ENCODE assay signal across 10 cellular contexts in the genomic region with DNA sequence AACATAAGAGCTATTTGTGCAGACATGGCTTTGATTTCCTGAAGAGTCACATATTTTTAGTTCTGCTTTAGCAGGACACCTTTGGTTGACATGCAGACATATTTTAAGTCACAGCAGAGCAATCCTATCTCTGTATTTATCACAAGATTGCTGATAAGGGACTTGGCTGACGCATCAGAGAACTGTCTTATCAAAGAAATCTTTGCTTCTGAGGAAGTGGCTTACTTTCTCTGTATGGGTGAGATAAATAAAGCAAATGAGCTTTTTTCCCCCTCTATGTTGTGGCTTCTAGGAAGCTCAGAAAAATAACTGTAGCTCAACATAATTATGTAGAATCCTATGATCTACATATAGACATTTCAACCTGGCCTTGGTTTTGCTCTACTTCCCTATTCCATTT. TPM values are rescaled to one million over a fixed set of nuclear protein-coding genes. Genes with fewer than 3 reads are reported as not detected.
A peak's percentile ranks its signal among the peaks of the same experiment; 100 is the strongest.
DNase-seq lines count a peak whose midpoint lies in the region; ATAC-seq, FAIRE-seq and TF ChIP-seq lines count a peak whose summit lies in the region.
"Not testable (repeated sequence)": the region's sequence is repeated elsewhere in the genome, so short reads cannot be mapped to it uniquely, and the experiment has no call there.
"Had no signal": no experiment of that assay in that cellular context is flagged by ENCODE, and none has a peak within 500 bp of the region (broad histone marks: within the 10 kb centered on the region; RNA-seq: fewer than 3 reads in every experiment).

No MANE protein-coding gene starts in this region.

- H3K9me3 Mint-ChIP-seq in CD4-positive, CD25-positive, alpha-beta regulatory T cell; activated T-cell treated with anti-CD3 and anti-CD28 coated beads, Interleukin-2, amount 50 U/mL, for 4 hours; astrocyte (ENCODE audit: unreplicated experiment); natural killer cell: not testable (repeated sequence)

- H3K36me3 ChIP-seq in CD4-positive, CD25-positive, alpha-beta regulatory T cell (ENCODE audit: control insufficient read depth, insufficient read depth, low read length); astrocyte (ENCODE audit: insufficient read depth, low read length); H1 (ENCODE audit: control insufficient read depth in 2 of 4, insufficient read depth in 4 of 4, low read length in 3 of 4): not testable (repeated sequence)

- intact Hi-C loops in natural killer cell (cut with micrococcal nuclease) = loop anchor here (5.0 to 10.0 kb wide), 3 partner anchors 65 to 828 kb away; a partner anchor contains a TSS

- not testable (repeated sequence) for H3K4ac ChIP-seq in H1 (replicated peaks; ENCODE audit: insufficient read length, low read depth, low read length)

- not testable (repeated sequence) for H2BK12ac ChIP-seq in H1 (ENCODE audit: low read depth, low read length)

- peak overlapping the region; percentile 79 for H3K27ac ChIP-seq in CD4-positive, CD25-positive, alpha-beta regulatory T cell (ENCODE audit: insufficient read depth, low read length, poor library complexity, severe bottlenecking)
- peak overlapping the region; percentile 96 for H3K27ac ChIP-seq in VCaP
- not testable (repeated sequence) for H3K27ac ChIP-seq in astrocyte (ENCODE audit: low read depth, low read length); H1 (ENCODE audit: low read depth, low read length)

- H2AFZ ChIP-seq in astrocyte (ENCODE audit: low read depth, low read length); H1 (ENCODE audit: low read length): not testable (repeated sequence)

- H3K27ac Mint-ChIP-seq in CD4-positive, CD25-positive, alpha-beta regulatory T cell; astrocyte (ENCODE audit: unreplicated experiment); natural killer cell: not testable (repeated sequence)

- no CpG with 5 or more reads among the region's 1 CpG for WGBS in H1 (ENCODE audit: extremely low coverage in 1 of 2, insufficient coverage in 1 of 2, insufficient read length in 1 of 2, insufficient replicate concordance in 2 of 2, low coverage in 1 of 2, low lambda C conversion rate in 2 of 2, missing lambda C conversion rate in 1 of 2), 2 experiments

- not testable (repeated sequence) for H2BK15ac ChIP-seq in H1 (ENCODE audit: low read length)

- not testable (repeated sequence) for H2BK5ac ChIP-seq in H1 (ENCODE audit: low read depth, low read length)

- not testable (repeated sequence) for H3K4me2 ChIP-seq in astrocyte (ENCODE audit: low read length); H1 (ENCODE audit: insufficient read depth in 1 of 2, low read depth in 2 of 2, low read length in 2 of 2)

- TF ChIP-seq CTCF in VCaP (conservative IDR thresholded peaks at IDR 0.05); astrocyte (IDR thresholded peaks at IDR 0.05; ENCODE audit: insufficient read depth, low read depth, low read length); H1 (IDR thresholded peaks at IDR 0.05; ENCODE audit: control extremely low read depth in 1 of 3, insufficient read depth in 1 of 3, low read depth in 1 of 3, low read length in 3 of 3); natural killer cell (IDR thresholded peaks at IDR 0.05): not testable (repeated sequence)

- not testable (repeated sequence) for H3K27me3 ChIP-seq in CD4-positive, CD25-positive, alpha-beta regulatory T cell (ENCODE audit: control insufficient read depth, insufficient read depth, low read length); astrocyte (ENCODE audit: insufficient read depth, low read length); H1 (replicated peaks in 1 of 4; ENCODE audit: control insufficient read depth in 3 of 4, extremely low read depth in 1 of 4, insufficient read depth in 3 of 4, low read length in 3 of 4)

- POLR2A ChIA-PET in H1 (lab: Charles Lee; ENCODE audit: partially characterized antibody) = not testable (repeated sequence)

- TF ChIP-seq RAD21 in H1 (IDR thresholded peaks at IDR 0.05 in 1 of 2, conservative IDR thresholded peaks at IDR 0.05 in 1 of 2; ENCODE audit: low read depth in 2 of 2, low read length in 2 of 2) = not testable (repeated sequence)

- ATAC-seq in CD4-positive, CD25-positive, alpha-beta regulatory T cell (ENCODE audit: low read depth in 2 of 2) = peak; percentile 59 to 64
- ATAC-seq in activated T-cell treated with anti-CD3 and anti-CD28 coated beads, Interleukin-2, amount 50 U/mL, for 4 hours = peak; percentile 33 to 56
- ATAC-seq in natural killer cell = peak in 2 of 3 donors; percentile 37 to 51

- TF ChIP-seq EP300 in H1 (IDR thresholded peaks at IDR 0.05; ENCODE audit: borderline replicate concordance in 1 of 2, low read depth in 2 of 2, low read length in 2 of 2) = not testable (repeated sequence)

- not testable (repeated sequence) for H2AK5ac ChIP-seq in H1 (ENCODE audit: low read depth, low read length)

- not testable (repeated sequence) for H3K18ac ChIP-seq in H1 (ENCODE audit: extremely low read depth, low read length)

- TF ChIP-seq POLR2A in GM12892 (IDR thresholded peaks at IDR 0.05; ENCODE audit: low read depth, low read length); H1 (IDR thresholded peaks at IDR 0.05; ENCODE audit: control extremely low read depth in 1 of 2, low read depth in 2 of 2, low read length in 2 of 2): not testable (repeated sequence)

- not testable (repeated sequence) for H3K27me3 Mint-ChIP-seq in CD4-positive, CD25-positive, alpha-beta regulatory T cell; activated T-cell treated with anti-CD3 and anti-CD28 coated beads, Interleukin-2, amount 50 U/mL, for 4 hours (ENCODE audit: low read depth); astrocyte (ENCODE audit: low read depth, unreplicated experiment); natural killer cell (ENCODE audit: low read depth in 2 of 2)

- H3K4me3 Mint-ChIP-seq in CD4-positive, CD25-positive, alpha-beta regulatory T cell; activated T-cell treated with anti-CD3 and anti-CD28 coated beads, Interleukin-2, amount 50 U/mL, for 4 hours; astrocyte (ENCODE audit: unreplicated experiment); natural killer cell: not testable (repeated sequence)

- H3K23me2 ChIP-seq in H1 (ENCODE audit: low read depth, low read length) = not testable (repeated sequence)

- not testable (repeated sequence) for H4K5ac ChIP-seq in H1 (ENCODE audit: insufficient read length, low read depth, low read length)

- not testable (repeated sequence) for DNase-seq in CD4-positive, CD25-positive, alpha-beta regulatory T cell; GM12892 (ENCODE audit: insufficient read length); activated T-cell treated with anti-CD3 and anti-CD28 coated beads, Interleukin-2, amount 50 U/mL, for 4 hours; astrocyte (ENCODE audit: low read depth); H1 (ENCODE audit: low read depth in 1 of 2, low spot score in 2 of 2); natural killer cell

- not testable (repeated sequence) for H4K20me1 ChIP-seq in astrocyte (ENCODE audit: insufficient read depth, low read length); H1 (replicated peaks in 1 of 2; ENCODE audit: control insufficient read depth in 1 of 2, insufficient read depth in 2 of 2, low read length in 2 of 2)

- not testable (repeated sequence) for H4K8ac ChIP-seq in H1 (ENCODE audit: extremely low read depth, insufficient read depth, low read length)

- not testable (repeated sequence) for H3K79me2 ChIP-seq in astrocyte (ENCODE audit: insufficient read depth, low read length); H1 (ENCODE audit: control insufficient read depth in 1 of 2, insufficient read depth in 2 of 2, low read length in 2 of 2)

- not testable (repeated sequence) for H3K4me1 ChIP-seq in CD4-positive, CD25-positive, alpha-beta regulatory T cell (ENCODE audit: control insufficient read depth, insufficient read depth, low read length, poor library complexity, severe bottlenecking); astrocyte (ENCODE audit: insufficient read depth, low read length); H1 (replicated peaks in 1 of 4; ENCODE audit: control insufficient read depth in 3 of 4, insufficient read depth in 4 of 4, low read length in 3 of 4)

- H3K9me3 ChIP-seq in CD4-positive, CD25-positive, alpha-beta regulatory T cell (ENCODE audit: control insufficient read depth in 2 of 2, low read length in 2 of 2); astrocyte (ENCODE audit: insufficient read depth, low read depth, low read length); H1 (ENCODE audit: insufficient read depth in 2 of 2, low read depth in 1 of 2, low read length in 1 of 2): not testable (repeated sequence)

- H4K91ac ChIP-seq in H1 (replicated peaks; ENCODE audit: insufficient read length, low read length) = not testable (repeated sequence)

- H2BK120ac ChIP-seq in H1 (replicated peaks; ENCODE audit: low read depth, low read length) = not testable (repeated sequence)

- not testable (repeated sequence) for H3K79me1 ChIP-seq in H1 (ENCODE audit: low read depth, low read length)

- not testable (repeated sequence) for H3K4me1 Mint-ChIP-seq in CD4-positive, CD25-positive, alpha-beta regulatory T cell; astrocyte (ENCODE audit: low read depth, unreplicated experiment); natural killer cell
- peaks cover 11% of the 10 kb centered on the region for H3K4me1 Mint-ChIP-seq in activated T-cell treated with anti-CD3 and anti-CD28 coated beads, Interleukin-2, amount 50 U/mL, for 4 hours (ENCODE audit: low read depth)

- not testable (repeated sequence) for H3K23ac ChIP-seq in H1 (ENCODE audit: insufficient read length)

- H3K56ac ChIP-seq in H1 (replicated peaks; ENCODE audit: insufficient read length, low read depth, low read length) = not testable (repeated sequence)

- H3K36me3 Mint-ChIP-seq in CD4-positive, CD25-positive, alpha-beta regulatory T cell; activated T-cell treated with anti-CD3 and anti-CD28 coated beads, Interleukin-2, amount 50 U/mL, for 4 hours (ENCODE audit: insufficient read depth); astrocyte (ENCODE audit: low read depth, unreplicated experiment); natural killer cell: not testable (repeated sequence)

- CTCF ChIA-PET in H1 (lab: Charles Lee; ENCODE audit: partially characterized antibody) = not testable (repeated sequence)

- H3K4me3 ChIP-seq in CD4-positive, CD25-positive, alpha-beta regulatory T cell (ENCODE audit: low read depth, low read length); astrocyte (ENCODE audit: insufficient read depth, low read depth, low read length); H1 (ENCODE audit: extremely low read depth in 1 of 4, insufficient read depth in 2 of 4, low read depth in 3 of 4, low read length in 4 of 4): not testable (repeated sequence)

- FAIRE-seq in GM12892 (lab: Jason Lieb, UNC) (peak; percentile 91), astrocyte (lab: Jason Lieb, UNC) (peak; percentile 100), H1 (lab: Jason Lieb, UNC) (peak; percentile 90)

- not testable (repeated sequence) for H3K14ac ChIP-seq in H1 (ENCODE audit: insufficient read length)

- H2BK20ac ChIP-seq in H1 (ENCODE audit: low read length) = not testable (repeated sequence)

- not testable (repeated sequence) for H3K9ac ChIP-seq in astrocyte (ENCODE audit: low read length); H1 (replicated peaks in 1 of 4; ENCODE audit: extremely low read depth in 1 of 4, low read depth in 3 of 4, low read length in 3 of 4)

RNA-seq across cellular contexts. Expression of a gene that starts 13.1 kb away (rescaled TPM):
- not detected for total RNA-seq in CD4-positive, CD25-positive, alpha-beta regulatory T cell
- polyA plus RNA-seq in CD4-positive, CD25-positive, alpha-beta regulatory T cell = under 1 TPM in 1 of 4 donors, not detected in 3; 0.79 TPM
- not detected for polyA plus RNA-seq in GM12892 (2012; ENCODE audit: missing spikeins)
- total RNA-seq in activated T-cell treated with anti-CD3 and anti-CD28 coated beads, Interleukin-2, amount 50 U/mL, for 4 hours = not detected
- total RNA-seq in astrocyte = not detected in 2 replicates
- total RNA-seq in H1 (2021; fragmentation: NEBNext Ultra II Directional; extraction: Animal tissue kit (Norgen Biotek cat#: 25700)) = not detected in 2 replicates
- polyA plus RNA-seq in H1 (2011; rRNA removed) = 0.26 TPM in 1 of 2 replicates, not detected in the other
- polyA plus RNA-seq in H1 (2011; cell fraction: cytosol; rRNA removed) = 0.19 TPM
- not detected for polyA plus RNA-seq in H1 (2011; cell fraction: nucleus; rRNA removed)
- polyA plus RNA-seq in H1 (2012, experiment 1 of 2) = 0.64 TPM in 1 of 4 replicates, not detected in the others
- polyA plus RNA-seq in H1 (2012, experiment 2 of 2) = not detected
- not detected for polyA plus RNA-seq in H1 (2013, experiment 1 of 2)
- not detected for polyA plus RNA-seq in H1 (2013, experiment 2 of 2)
- not detected in 2 replicates for polyA minus RNA-seq in H1 (2011; rRNA and poly(A)+ RNA removed)
- polyA minus RNA-seq in H1 (2011; cell fraction: cytosol; rRNA and poly(A)+ RNA removed) = not detected
- polyA minus RNA-seq in H1 (2011; cell fraction: nucleus; rRNA and poly(A)+ RNA removed) = not detected
- not detected for total RNA-seq in natural killer cell
- total RNA-seq: H7, PC-3 had no signal
- polyA plus RNA-seq: IgD-negative memory B cell had no signal

RNA-seq across cellular contexts. Expression of a gene that starts 16.1 kb away (rescaled TPM):
- total RNA-seq in CD4-positive, CD25-positive, alpha-beta regulatory T cell = 7.1 TPM
- 1 to 10 TPM; 3.0 to 6.2 (median 4.1) TPM for polyA plus RNA-seq in CD4-positive, CD25-positive, alpha-beta regulatory T cell
- polyA plus RNA-seq in GM12892 (2012; ENCODE audit: missing spikeins) = 4.1 TPM
- 1 to 10 TPM; 3.3 to 4.0 (median 3.7) TPM for total RNA-seq in activated T-cell treated with anti-CD3 and anti-CD28 coated beads, Interleukin-2, amount 50 U/mL, for 4 hours
- total RNA-seq in astrocyte = 4.4 and 4.5 TPM in 2 replicates
- 6.8 and 8.2 TPM in 2 replicates for total RNA-seq in H1 (2021; fragmentation: NEBNext Ultra II Directional; extraction: Animal tissue kit (Norgen Biotek cat#: 25700))
- 0.99 and 1.3 TPM in 2 replicates for polyA plus RNA-seq in H1 (2011; rRNA removed)
- 2.4 TPM for polyA plus RNA-seq in H1 (2011; cell fraction: cytosol; rRNA removed)
- polyA plus RNA-seq in H1 (2011; cell fraction: nucleus; rRNA removed) = 1.4 TPM
- polyA plus RNA-seq in H1 (2012, experiment 1 of 2) = 3.8 to 6.0 TPM (median 4.6 TPM) in 4 replicates
- polyA plus RNA-seq in H1 (2012, experiment 2 of 2) = 0.29 TPM
- polyA plus RNA-seq in H1 (2013, experiment 1 of 2) = 4.0 TPM
- polyA plus RNA-seq in H1 (2013, experiment 2 of 2) = 3.9 TPM
- 2.7 and 4.1 TPM in 2 replicates for polyA minus RNA-seq in H1 (2011; rRNA and poly(A)+ RNA removed)
- polyA minus RNA-seq in H1 (2011; cell fraction: cytosol; rRNA and poly(A)+ RNA removed) = 2.0 TPM
- polyA minus RNA-seq in H1 (2011; cell fraction: nucleus; rRNA and poly(A)+ RNA removed) = 3.7 TPM
- 10 to 100 TPM in 1 of 3 donors, 1 to 10 TPM in 2; 7.1 to 10.4 (median 7.8) TPM for total RNA-seq in natural killer cell

RNA-seq across cellular contexts. Expression of a gene that starts 51.5 kb away (rescaled TPM):
- 1.5 TPM for total RNA-seq in CD4-positive, CD25-positive, alpha-beta regulatory T cell
- polyA plus RNA-seq in CD4-positive, CD25-positive, alpha-beta regulatory T cell = 1 to 10 TPM; 1.2 to 2.7 (median 1.9) TPM
- 1.6 TPM for polyA plus RNA-seq in GM12892 (2012; ENCODE audit: missing spikeins)
- under 1 TPM; 0.25 to 0.84 (median 0.42) TPM for total RNA-seq in activated T-cell treated with anti-CD3 and anti-CD28 coated beads, Interleukin-2, amount 50 U/mL, for 4 hours
- total RNA-seq in astrocyte (1.3 and 1.8 TPM in 2 replicates), natural killer cell (1 to 10 TPM; 2.2 to 3.4 (median 3.1) TPM)
- 2.2 and 2.9 TPM in 2 replicates for total RNA-seq in H1 (2021; fragmentation: NEBNext Ultra II Directional; extraction: Animal tissue kit (Norgen Biotek cat#: 25700))
- polyA plus RNA-seq in H1 (2011; rRNA removed) = 0.67 and 0.72 TPM in 2 replicates
- polyA plus RNA-seq in H1 (2011; cell fraction: cytosol; rRNA removed) = 0.87 TPM
- 0.93 TPM for polyA plus RNA-seq in H1 (2011; cell fraction: nucleus; rRNA removed)
- polyA plus RNA-seq in H1 (2012, experiment 1 of 2) = 0.87 to 2.0 TPM (median 1.1 TPM) in 4 replicates
- polyA plus RNA-seq in H1 (2012, experiment 2 of 2) = 0.35 TPM
- 0.93 TPM for polyA plus RNA-seq in H1 (2013, experiment 1 of 2)
- 0.90 TPM for polyA plus RNA-seq in H1 (2013, experiment 2 of 2)
- polyA minus RNA-seq in H1 (2011; rRNA and poly(A)+ RNA removed) = 1.0 and 2.2 TPM in 2 replicates
- 1.1 TPM for polyA minus RNA-seq in H1 (2011; cell fraction: cytosol; rRNA and poly(A)+ RNA removed)
- polyA minus RNA-seq in H1 (2011; cell fraction: nucleus; rRNA and poly(A)+ RNA removed) = 2.4 TPM
